ENCODE assay signal across 8 cellular contexts in genomic region chr3:138686771-138687221, GRCh38.
A peak's percentile ranks its signal among the peaks of the same experiment; 100 is the strongest.
DNase-seq lines count a peak whose midpoint lies in the region; ATAC-seq and TF ChIP-seq lines count a peak whose summit lies in the region.

No MANE protein-coding gene starts in this region.

- H3K9ac ChIP-seq in adipocyte (ENCODE audit: low read length), result no peak overlapping the region

- no peaks in the 10 kb centered on the region for H3K9me3 ChIP-seq in adipocyte (ENCODE audit: control insufficient read depth, low read length)

- H3K27me3 ChIP-seq in adipocyte (replicated peaks; ENCODE audit: control insufficient read depth, insufficient read depth, low read length), result no peaks in the 10 kb centered on the region

- DNase-seq in GM04503 (ENCODE audit: low read depth) (peak; percentile 86), adipocyte (ENCODE audit: low read depth) (peak; percentile 71), osteocyte (ENCODE audit: extremely low spot score, unreplicated experiment) (no peak), NCI-H748 (lab: John Stamatoyannopoulos, UW; ENCODE audit: unreplicated experiment) (no peak), putamen (ENCODE audit: low spot score) (no peak)
- DNase-seq in activated effector memory CD4-positive, alpha-beta T cell treated with anti-CD3 and anti-CD28 coated beads, Interleukin-2, amount 50 U/mL, for 16 hours, result no peak

- ATAC-seq in GM19468 (IDR thresholded peaks at IDR 0.05; ENCODE audit: extremely low read depth, unreplicated experiment) (peak; percentile 95), HG03469 (IDR thresholded peaks at IDR 0.05; ENCODE audit: unreplicated experiment) (peak; percentile 97)

- no peaks in the 10 kb centered on the region for H3K9me3 Mint-ChIP-seq in osteocyte (ENCODE audit: unreplicated experiment)

- H3K36me3 ChIP-seq in adipocyte (ENCODE audit: control insufficient read depth, insufficient read depth, low read length, severe bottlenecking), result no peaks in the 10 kb centered on the region

- peaks cover 5% of the 10 kb centered on the region for H3K36me3 Mint-ChIP-seq in osteocyte (ENCODE audit: unreplicated experiment)

- no peaks in the 10 kb centered on the region for H3K27me3 Mint-ChIP-seq in osteocyte (ENCODE audit: unreplicated experiment)

- TF ChIP-seq CTCF in osteocyte (IDR thresholded peaks at IDR 0.05), result no peak

- H3K4me3 Mint-ChIP-seq in osteocyte (ENCODE audit: unreplicated experiment), result no peak overlapping the region

- H3K27ac Mint-ChIP-seq in osteocyte (ENCODE audit: unreplicated experiment), result peak overlapping the region; percentile 90

- H3K4me1 Mint-ChIP-seq in osteocyte (ENCODE audit: unreplicated experiment), result peaks cover 17% of the 10 kb centered on the region

- peaks cover 13% of the 10 kb centered on the region for H3K4me1 ChIP-seq in adipocyte (ENCODE audit: control insufficient read depth, insufficient read depth, low read length)

- no peak overlapping the region for H3K4me3 ChIP-seq in adipocyte (ENCODE audit: low read length)

Comparison
In these comparisons a context has a peak if more than half of its experiments do, and no peak if none do; other contexts are left out.
1. DNase-seq: peak in GM04503 (single experiment) and adipocyte (single experiment); none in osteocyte (single experiment), NCI-H748 (single experiment), activated effector memory CD4-positive, alpha-beta T cell treated with anti-CD3 and anti-CD28 coated beads, Interleukin-2, amount 50 U/mL, for 16 hours (single experiment) and putamen (single experiment).